21 cellular contexts compared by ENCODE assay signal in genomic region chrX:16975233-16975632, GRCh38. TPM values are rescaled to one million over a fixed set of nuclear protein-coding genes. Genes with fewer than 3 reads are reported as not detected.
DNase-seq lines count a peak whose midpoint lies in the region; ATAC-seq, FAIRE-seq and TF ChIP-seq lines count a peak whose summit lies in the region.
"Had no signal": no experiment of that assay in that cellular context is flagged by ENCODE, and none has a peak within 500 bp of the region (broad histone marks: within the 10 kb centered on the region; RNA-seq: fewer than 3 reads in every experiment).

No MANE protein-coding gene starts in this region.

- intact Hi-C loops in kidney (cut with DNase I), result no loop called here

- no peak for TF ChIP-seq CTCF in kidney (IDR thresholded peaks at IDR 0.05; ENCODE audit: borderline replicate concordance, extremely low read depth, insufficient read depth)

- H3K27ac ChIP-seq in kidney (ENCODE audit: low read depth in 2 of 2, low read length in 2 of 2), result no peak overlapping the region
- H3K27ac ChIP-seq: BLaER1 treated with 17β-estradiol and CSF1 and Interleukin-3, amounts not matched to agents 10 nM and 100 nM had no signal

- no peaks in the 10 kb centered on the region for H3K4me1 Mint-ChIP-seq in activated CD8-positive, alpha-beta memory T cell treated with anti-CD3 and anti-CD28 coated beads, Interleukin-2, amount 10 ng/mL, durations not matched to agents 7 days and 5 days
- H3K4me1 Mint-ChIP-seq: GM23338 had no signal

- peak; percentile 10 for DNase-seq in Jurkat, Clone E6-1 (ENCODE audit: low read depth, low spot score)
- DNase-seq in NCI-H526 treated with DMSO at 0.1 percent for 48 hours (lab: John Stamatoyannopoulos, UW) (peak; percentile 92), kidney (no peak), SKM-1 (lab: John Stamatoyannopoulos, UW; ENCODE audit: unreplicated experiment) (no peak)
- no peak for DNase-seq in activated CD8-positive, alpha-beta memory T cell treated with anti-CD3 and anti-CD28 coated beads, Interleukin-2, amount 10 ng/mL, durations not matched to agents 7 days and 5 days
- DNase-seq in central memory CD4-positive, alpha-beta T cell, result no peak
- DNase-seq: AML-193; Calu3; CD4-positive, CD25-positive, alpha-beta regulatory T cell; DMS 273 treated with DMSO at 0.1 percent for 48 hours; EL; H7; Karpas-422 had no signal

- CTCF ChIA-PET in activated CD8-positive, alpha-beta memory T cell treated with anti-CD3 and anti-CD28 coated beads, Interleukin-2, amount 10 ng/mL, durations not matched to agents 7 days and 5 days (lab: Charles Lee), result no interaction called here

- H3K4me3 Mint-ChIP-seq in activated CD8-positive, alpha-beta memory T cell treated with anti-CD3 and anti-CD28 coated beads, Interleukin-2, amount 10 ng/mL, durations not matched to agents 7 days and 5 days, result no peak overlapping the region
- H3K4me3 Mint-ChIP-seq: CD4-positive, CD25-positive, alpha-beta regulatory T cell; GM23338 had no signal

- no peaks in the 10 kb centered on the region for H3K36me3 Mint-ChIP-seq in activated CD8-positive, alpha-beta memory T cell treated with anti-CD3 and anti-CD28 coated beads, Interleukin-2, amount 10 ng/mL, durations not matched to agents 7 days and 5 days
- H3K36me3 Mint-ChIP-seq: CD4-positive, CD25-positive, alpha-beta regulatory T cell had no signal

- H3K27ac Mint-ChIP-seq in activated CD8-positive, alpha-beta memory T cell treated with anti-CD3 and anti-CD28 coated beads, Interleukin-2, amount 10 ng/mL, durations not matched to agents 7 days and 5 days, result no peak overlapping the region
- H3K27ac Mint-ChIP-seq: GM23338 had no signal

- H3K36me3 ChIP-seq in kidney (ENCODE audit: control insufficient read depth in 1 of 2, insufficient read depth in 2 of 2, low read length in 2 of 2), result no peaks in the 10 kb centered on the region
- H3K36me3 ChIP-seq: BLaER1 treated with 17β-estradiol and CSF1 and Interleukin-3, amounts not matched to agents 10 nM and 100 nM had no signal

- H3K9ac ChIP-seq in kidney (ENCODE audit: low read length in 2 of 2), result no peak overlapping the region
- H3K9ac ChIP-seq: BLaER1 treated with 17β-estradiol and CSF1 and Interleukin-3, amounts not matched to agents 10 nM and 100 nM had no signal

- no peaks in the 10 kb centered on the region for H3K4me1 ChIP-seq in kidney (ENCODE audit: control insufficient read depth in 1 of 2, insufficient read depth in 1 of 2, low read depth in 1 of 2, low read length in 2 of 2)

- peak; percentile 68 for ATAC-seq in GM18867 (IDR thresholded peaks at IDR 0.05; ENCODE audit: unreplicated experiment)
- no peak for ATAC-seq in activated CD8-positive, alpha-beta memory T cell treated with anti-CD3 and anti-CD28 coated beads, Interleukin-2, amount 10 ng/mL, durations not matched to agents 7 days and 5 days
- ATAC-seq in HG03469 (IDR thresholded peaks at IDR 0.05; ENCODE audit: unreplicated experiment), result no peak
- ATAC-seq: GM23338, HepG2 had no signal

- peaks cover 8% of the 10 kb centered on the region for H3K27me3 Mint-ChIP-seq in activated CD8-positive, alpha-beta memory T cell treated with anti-CD3 and anti-CD28 coated beads, Interleukin-2, amount 10 ng/mL, durations not matched to agents 7 days and 5 days
- H3K27me3 Mint-ChIP-seq: CD4-positive, CD25-positive, alpha-beta regulatory T cell had no signal

- FAIRE-seq in kidney (lab: Jason Lieb, UNC), result peak; percentile 23
- FAIRE-seq: G401.6, GM12892, HepG2, HTR-8/SVneo had no signal

- H3K4me3 ChIP-seq in Jurkat, Clone E6-1 (ENCODE audit: low read length), result no peak overlapping the region
- no peak overlapping the region for H3K4me3 ChIP-seq in kidney (ENCODE audit: low read length in 2 of 2)
- H3K4me3 ChIP-seq: BLaER1 treated with 17β-estradiol and CSF1 and Interleukin-3, amounts not matched to agents 10 nM and 100 nM; GM23338 had no signal

- H3K9me3 ChIP-seq in kidney (ENCODE audit: control insufficient read depth in 1 of 2, low read length in 2 of 2), result no peaks in the 10 kb centered on the region

- no peaks in the 10 kb centered on the region for H3K9me3 Mint-ChIP-seq in activated CD8-positive, alpha-beta memory T cell treated with anti-CD3 and anti-CD28 coated beads, Interleukin-2, amount 10 ng/mL, durations not matched to agents 7 days and 5 days (ENCODE audit: low read depth)

RNA-seq across cellular contexts. Expression of gene REPS2, which starts 28.8 kb away (rescaled TPM):
- polyA plus RNA-seq in Jurkat, Clone E6-1 (2012; ENCODE audit: insufficient read depth, insufficient read length), result not detected
- 36.3 TPM for total RNA-seq in kidney
- polyA plus RNA-seq in kidney (ENCODE audit: insufficient read depth, low read depth, low replicate concordance), result 19.6 TPM
- total RNA-seq in activated CD8-positive, alpha-beta memory T cell treated with anti-CD3 and anti-CD28 coated beads, Interleukin-2, amount 10 ng/mL, durations not matched to agents 7 days and 5 days, result not detected

Comparison
In these comparisons a context has a peak if more than half of its experiments do, and no peak if none do; other contexts are left out.
1. DNase-seq: peak in Jurkat, Clone E6-1 (single experiment) and NCI-H526 treated with DMSO at 0.1 percent for 48 hours (single experiment); none in kidney (single experiment), activated CD8-positive, alpha-beta memory T cell treated with anti-CD3 and anti-CD28 coated beads, Interleukin-2, amount 10 ng/mL, durations not matched to agents 7 days and 5 days (single experiment), central memory CD4-positive, alpha-beta T cell (single experiment) and SKM-1 (single experiment).
2. RNA of gene REPS2, which starts 28.8 kb away (total RNA-seq): 36.3 TPM in kidney (single experiment); not detected in activated CD8-positive, alpha-beta memory T cell treated with anti-CD3 and anti-CD28 coated beads, Interleukin-2, amount 10 ng/mL, durations not matched to agents 7 days and 5 days; every median in the first group is over 10 times any median in the second.